8 cellular contexts compared by ENCODE assay signal in the genomic region with DNA sequence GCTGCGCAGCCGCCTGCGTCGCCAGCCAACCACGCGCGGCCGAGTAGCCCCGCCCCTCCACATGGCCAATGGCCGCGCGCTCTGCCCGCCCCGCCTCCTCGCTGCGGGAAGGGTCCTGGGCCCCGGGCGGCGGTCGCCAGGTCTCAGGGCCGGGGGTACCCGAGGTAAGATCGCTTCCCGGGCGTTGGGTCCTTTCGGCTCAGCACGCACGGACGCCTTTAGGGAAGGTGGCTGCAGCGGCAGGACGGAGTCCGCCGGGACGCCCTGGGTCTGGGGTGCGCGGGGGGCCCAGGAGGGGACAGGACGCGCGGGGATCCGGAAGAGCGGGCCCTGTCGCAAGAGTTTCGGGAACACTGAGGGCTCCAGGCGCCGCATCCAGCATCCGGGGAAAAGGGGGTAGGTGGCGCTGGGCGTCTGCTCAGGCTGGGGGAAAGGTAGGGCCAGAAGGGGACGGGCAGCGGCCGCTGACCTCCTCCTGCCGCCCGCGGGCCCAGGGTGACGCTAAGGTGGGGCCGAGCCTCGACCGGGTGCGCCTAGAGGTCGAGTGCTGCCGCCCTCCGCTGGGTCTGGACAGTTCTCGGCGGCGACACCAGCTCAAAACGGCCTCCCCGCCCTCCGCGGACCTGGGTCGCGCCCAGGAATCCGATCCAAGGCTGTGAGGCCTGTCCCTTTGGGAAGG. TPM values are rescaled to one million over a fixed set of nuclear protein-coding genes. Genes with fewer than 3 reads are reported as not detected.
DNase-seq lines count a peak whose midpoint lies in the region; ATAC-seq, FAIRE-seq and TF ChIP-seq lines count a peak whose summit lies in the region.

Gene MAVS (plus strand): TSS at position 95 of the 679 bp plus-strand sequence. CDS start 7,791 bp downstream, outside the sequence.

- DNase-seq in AG08396 (ENCODE audit: low spot score) = peak; percentile 95
- peak; percentile 92 for DNase-seq in NCI-H345 (lab: John Stamatoyannopoulos, UW)
- DNase-seq in activated CD4-positive, CD25-positive, alpha-beta regulatory T cell treated with anti-CD3 and anti-CD28 coated beads, Interleukin-2, amount 50 U/mL, for 72 hours = peak; percentile 91
- DNase-seq in cerebellar cortex (ENCODE audit: low spot score) = peak; percentile 85
- DNase-seq in keratinocyte (ENCODE audit: low read depth, low spot score) = no peak
- DNase-seq in stimulated activated CD4-positive, alpha-beta T cell treated with anti-CD3 and anti-CD28 coated beads, Interleukin-12 subunit alpha, Interleukin-12 subunit beta, amount 100 ng/mL, for 48 hours (ENCODE audit: low read depth in 2 of 3, low spot score in 1 of 3) = peak; percentile 69 to 85 (median 79)

- peaks cover 0 to 3% of the 10 kb centered on the region in 2 experiments for H3K36me3 ChIP-seq in keratinocyte (ENCODE audit: control insufficient read depth in 2 of 2, extremely low read depth in 1 of 2, insufficient read depth in 2 of 2, low read length in 2 of 2)

- no peak for FAIRE-seq in keratinocyte (lab: Jason Lieb, UNC)

- H3K4me2 ChIP-seq in keratinocyte (ENCODE audit: control insufficient read depth, extremely low read depth, insufficient read depth, low read depth, low read length) = peak within 1 kb of the TSS; percentile 89

- ATAC-seq in GM18907 (IDR thresholded peaks at IDR 0.05; ENCODE audit: unreplicated experiment) (peak; percentile 91), HG03139 (IDR thresholded peaks at IDR 0.05; ENCODE audit: unreplicated experiment) (peak; percentile 84)

- H4K20me1 ChIP-seq in keratinocyte (ENCODE audit: control insufficient read depth, extremely low read depth, insufficient read depth, low read length) = no peaks in the 10 kb centered on the region

- H3K9me3 ChIP-seq in keratinocyte (ENCODE audit: control insufficient read depth, low read depth, low read length) = no peaks in the 10 kb centered on the region

- H3K9me1 ChIP-seq in keratinocyte (ENCODE audit: control insufficient read depth, extremely low read depth, insufficient read depth, low read length) = no peaks in the 10 kb centered on the region

- H3K4me3 ChIP-seq in keratinocyte (ENCODE audit: control insufficient read depth in 2 of 3, extremely low read depth in 1 of 3, insufficient read depth in 2 of 3, low read depth in 1 of 3, low read length in 3 of 3) = peak within 1 kb of the TSS; percentile 68 to 98 (median 73)

- H3K9ac ChIP-seq in keratinocyte (ENCODE audit: control insufficient read depth, extremely low read depth, insufficient read depth, low read length) = peak within 1 kb of the TSS; percentile 80

- no peaks in the 10 kb centered on the region for H3K27me3 ChIP-seq in keratinocyte (ENCODE audit: control insufficient read depth, extremely low read depth, insufficient read depth, low read length)

- TF ChIP-seq CTCF in keratinocyte (optimal IDR thresholded peaks at IDR 0.05 in 1 of 3, IDR thresholded peaks at IDR 0.05 in 1 of 3, conservative IDR thresholded peaks at IDR 0.05 in 1 of 3; ENCODE audit: extremely low read depth in 1 of 3, insufficient read depth in 2 of 3, low read length in 3 of 3) = peak in 1 of 3 experiments; percentile 10

- H3K27ac ChIP-seq in keratinocyte (ENCODE audit: control insufficient read depth, insufficient read depth, low read length) = peak within 1 kb of the TSS; percentile 73

- peaks cover 18% of the 10 kb centered on the region for H3K4me1 ChIP-seq in keratinocyte (ENCODE audit: control insufficient read depth, extremely low read depth, insufficient read depth, low read length)

- dilution Hi-C loops in keratinocyte (cut with MboI; ENCODE audit: extremely low pct_ligation_motif_present, low sequenced_read_pairs) = no loop called here

- H2AFZ ChIP-seq in keratinocyte (ENCODE audit: control insufficient read depth, low read length) = peak within 1 kb of the TSS; percentile 71

- H3K79me2 ChIP-seq in keratinocyte (ENCODE audit: control insufficient read depth, insufficient read depth, low read length) = peaks cover 31% of the 10 kb centered on the region

RNA-seq across cellular contexts. Expression of gene MAVS, which starts in this region (rescaled TPM):
- 15.1 to 17.2 TPM (median 17.1 TPM) in 3 replicates for polyA plus RNA-seq in keratinocyte
- 3.3 TPM for polyA plus RNA-seq in keratinocyte (2011; ENCODE audit: low read depth)
- 14.2 and 15.5 TPM in 2 replicates for polyA plus RNA-seq in keratinocyte (2011; cell fraction: cytosol; rRNA removed)
- polyA plus RNA-seq in keratinocyte (2011; cell fraction: nucleus; rRNA removed) = 36.0 and 44.7 TPM in 2 replicates
- 10.8 and 20.9 TPM in 2 replicates for polyA plus RNA-seq in keratinocyte (2012; ENCODE audit: low replicate concordance)
- polyA minus RNA-seq in keratinocyte = 33.8 to 60.2 TPM (median 36.5 TPM) in 3 replicates
- polyA minus RNA-seq in keratinocyte (2011; cell fraction: cytosol; rRNA and poly(A)+ RNA removed) = 26.3 TPM
- 21.2 and 32.6 TPM in 2 replicates for polyA minus RNA-seq in keratinocyte (2011; cell fraction: nucleus; rRNA and poly(A)+ RNA removed)
